In genomic region chr15:38028869-38029268, GRCh38 we compare ENCODE assay signal across 23 cellular contexts.
DNase-seq lines count a peak whose midpoint lies in the region; FAIRE-seq and TF ChIP-seq lines count a peak whose summit lies in the region.
"Had no signal": no experiment of that assay in that cellular context is flagged by ENCODE, and none has a peak within 500 bp of the region (broad histone marks: within the 10 kb centered on the region; RNA-seq: fewer than 3 reads in every experiment).

No MANE protein-coding gene starts in this region.

- no peak overlapping the region for H3K4me2 ChIP-seq in GM23248 (ENCODE audit: unreplicated experiment)
- H3K4me2 ChIP-seq in astrocyte (ENCODE audit: low read length), result no peak overlapping the region

- WGBS in GM23248 (ENCODE audit: low coverage in 1 of 2, low lambda C conversion rate in 2 of 2, missing lambda C conversion rate in 2 of 2), 2 experiments, result 12 to 16% methylated on average over 2 of the region's 2 CpGs

- no peaks in the 10 kb centered on the region for H3K36me3 Mint-ChIP-seq in astrocyte (ENCODE audit: low read depth, unreplicated experiment)

- H3K4me1 ChIP-seq in GM23248 (ENCODE audit: insufficient read depth) (0 out of 2 replicates have a peak, but pooled peaks cover 4% of the 10 kb centered on the region), astrocyte (ENCODE audit: insufficient read depth, low read length) (no peaks in the 10 kb centered on the region)
- H3K4me1 ChIP-seq: tibial nerve had no signal

- no peak overlapping the region for H3K27ac ChIP-seq in GM23248
- no peak overlapping the region for H3K27ac ChIP-seq in astrocyte (ENCODE audit: low read depth, low read length)
- H3K27ac ChIP-seq: epithelial cell of prostate, HL-60, tibial nerve had no signal

- H3K27ac Mint-ChIP-seq in astrocyte (ENCODE audit: unreplicated experiment), result no peak overlapping the region
- H3K27ac Mint-ChIP-seq: IgD-negative memory B cell; T-helper 2 cell treated with Interferon-gamma antibody and Interleukin-4, amounts not matched to agents 5 μg/mL and 100 μg/mL, for 36 hours; WTC11 had no signal

- no peak overlapping the region for H3K9ac ChIP-seq in GM23248
- no peak overlapping the region for H3K9ac ChIP-seq in astrocyte (ENCODE audit: low read length)

- no peaks in the 10 kb centered on the region for H3K9me3 ChIP-seq in GM23248 (ENCODE audit: low read depth)
- no peaks in the 10 kb centered on the region for H3K9me3 ChIP-seq in astrocyte (ENCODE audit: insufficient read depth, low read depth, low read length)

- H3F3A ChIP-seq in GM23248 (ENCODE audit: insufficient read depth), result no peaks in the 10 kb centered on the region

- no peaks in the 10 kb centered on the region for H4K20me1 ChIP-seq in GM23248 (ENCODE audit: insufficient read depth)
- H4K20me1 ChIP-seq in astrocyte (ENCODE audit: insufficient read depth, low read length), result no peaks in the 10 kb centered on the region

- H3K79me2 ChIP-seq in GM23248 (ENCODE audit: insufficient read depth) (no peaks in the 10 kb centered on the region), astrocyte (ENCODE audit: insufficient read depth, low read length) (no peaks in the 10 kb centered on the region)

- H3K27me3 Mint-ChIP-seq in astrocyte (ENCODE audit: low read depth, unreplicated experiment), result no peaks in the 10 kb centered on the region
- H3K27me3 Mint-ChIP-seq: IgD-negative memory B cell had no signal

- H3K4me1 Mint-ChIP-seq in astrocyte (ENCODE audit: low read depth, unreplicated experiment), result peaks cover 3% of the 10 kb centered on the region
- H3K4me1 Mint-ChIP-seq: IgD-negative memory B cell, WTC11 had no signal

- H3K9me2 ChIP-seq in GM23248 (ENCODE audit: insufficient read depth), result no peaks in the 10 kb centered on the region

- no peak overlapping the region for H2AFZ ChIP-seq in GM23248
- no peak overlapping the region for H2AFZ ChIP-seq in astrocyte (ENCODE audit: low read depth, low read length)

- in situ Hi-C loops in GM23248 (cut with MboI), result no loop called here

- H3K9me3 Mint-ChIP-seq in astrocyte (ENCODE audit: unreplicated experiment), result peaks cover 9% of the 10 kb centered on the region
- H3K9me3 Mint-ChIP-seq: IgD-negative memory B cell; T-helper 2 cell treated with Interferon-gamma antibody and Interleukin-4, amounts not matched to agents 5 μg/mL and 100 μg/mL, for 36 hours had no signal

- TF ChIP-seq CTCF in astrocyte (IDR thresholded peaks at IDR 0.05; ENCODE audit: insufficient read depth, low read depth, low read length) (peak; percentile 8), fibroblast of villous mesenchyme (IDR thresholded peaks at IDR 0.05; ENCODE audit: insufficient read depth, low read depth, low read length) (peak; percentile 13)

- H3K27me3 ChIP-seq in GM23248 (replicated peaks; ENCODE audit: insufficient read depth), result no peaks in the 10 kb centered on the region
- no peaks in the 10 kb centered on the region for H3K27me3 ChIP-seq in astrocyte (ENCODE audit: insufficient read depth, low read length)
- H3K27me3 ChIP-seq: tibial nerve had no signal

- H3K36me3 ChIP-seq in GM23248 (ENCODE audit: low read depth) (no peaks in the 10 kb centered on the region), astrocyte (ENCODE audit: insufficient read depth, low read length) (no peaks in the 10 kb centered on the region)
- H3K36me3 ChIP-seq: tibial nerve had no signal

- FAIRE-seq in astrocyte (lab: Jason Lieb, UNC), result no peak
- FAIRE-seq: G401.6 had no signal

- peak; percentile 81 for DNase-seq in GM23248
- DNase-seq in astrocyte (ENCODE audit: low read depth), result peak; percentile 15
- peak; percentile 31 for DNase-seq in fibroblast of villous mesenchyme (ENCODE audit: low read depth)
- peak; percentile 61 for DNase-seq in stromal cell of bone marrow (ENCODE audit: low read depth)
- no peak for DNase-seq in NCI-H526 treated with DMSO at 0.1 percent for 48 hours (lab: John Stamatoyannopoulos, UW)
- no peak for DNase-seq in 8988T
- no peak for DNase-seq in activated gamma-delta T cell treated with Interleukin-2 at 50 U/mL for 16 hours
- DNase-seq: activated CD4-positive, alpha-beta T cell treated with anti-CD3 and anti-CD28 coated beads, Interleukin-2, amount 50 U/mL, for 4 hours; activated effector memory CD4-positive, alpha-beta T cell treated with anti-CD3 and anti-CD28 coated beads, Interleukin-2, amount 50 U/mL, for 16 hours; amniotic stem cell; C1 segment of cervical spinal cord; central memory CD4-positive, alpha-beta T cell; NCI-H1694 treated with DMSO at 0.1 percent for 48 hours; NCI-H2227 treated with DMSO at 0.1 percent for 48 hours; stimulated activated CD4-positive, alpha-beta T cell treated with anti-CD3 and anti-CD28 coated beads, Interleukin-2, amount 100 ng/mL, for 24 hours; stimulated activated naive CD4-positive, alpha-beta T cell treated with Interleukin-2 at 50 U/mL for 16 hours had no signal

- no peak overlapping the region for H3K4me3 Mint-ChIP-seq in astrocyte (ENCODE audit: unreplicated experiment)
- H3K4me3 Mint-ChIP-seq: IgD-negative memory B cell; T-helper 2 cell treated with Interferon-gamma antibody and Interleukin-4, amounts not matched to agents 5 μg/mL and 100 μg/mL, for 36 hours; WTC11 had no signal

- H3K4me3 ChIP-seq in GM23248 (no peak overlapping the region), astrocyte (ENCODE audit: insufficient read depth, low read depth, low read length) (no peak overlapping the region), fibroblast of villous mesenchyme (ENCODE audit: low read depth, low read length) (no peak overlapping the region)
- H3K4me3 ChIP-seq: tibial nerve had no signal

Comparison
In these comparisons a context has a peak if more than half of its experiments do, and no peak if none do; other contexts are left out.
1. DNase-seq: peak in GM23248 (single experiment), astrocyte (single experiment), fibroblast of villous mesenchyme (single experiment) and stromal cell of bone marrow (single experiment); none in NCI-H526 treated with DMSO at 0.1 percent for 48 hours (single experiment), 8988T (single experiment) and activated gamma-delta T cell treated with Interleukin-2 at 50 U/mL for 16 hours (single experiment).